Comparison of ENCODE assay signal across 17 cellular contexts in genomic region chr9:90009447-90009846, GRCh38.
DNase-seq lines count a peak whose midpoint lies in the region; ATAC-seq and TF ChIP-seq lines count a peak whose summit lies in the region.
"Had no signal": no experiment of that assay in that cellular context is flagged by ENCODE, and none has a peak within 500 bp of the region (broad histone marks: within the 10 kb centered on the region; RNA-seq: fewer than 3 reads in every experiment).

No MANE protein-coding gene starts in this region.

- H3K27ac Mint-ChIP-seq in CD8-positive, alpha-beta T cell = no peak overlapping the region

- peaks cover 6% of the 10 kb centered on the region for H3K9me3 Mint-ChIP-seq in CD8-positive, alpha-beta T cell
- H3K9me3 Mint-ChIP-seq: activated T-cell treated with anti-CD3 and anti-CD28 coated beads, Interleukin-2, amount 50 U/mL, for 4 hours had no signal

- H3K9ac ChIP-seq in BLaER1 treated with 17β-estradiol and CSF1 and Interleukin-3, amounts not matched to agents 10 nM and 100 nM = no peak overlapping the region

- no peak overlapping the region for H3K4me3 Mint-ChIP-seq in CD8-positive, alpha-beta T cell
- H3K4me3 Mint-ChIP-seq: activated T-cell treated with anti-CD3 and anti-CD28 coated beads, Interleukin-2, amount 50 U/mL, for 4 hours had no signal

- intact Hi-C loops in left lung (cut with DNase I) = no loop called here
- intact Hi-C loops in CD8-positive, alpha-beta T cell (cut with DNase I, micrococcal nuclease) = no loop called here

- no peaks in the 10 kb centered on the region for H3K36me3 ChIP-seq in BLaER1 treated with 17β-estradiol and CSF1 and Interleukin-3, amounts not matched to agents 10 nM and 100 nM
- H3K36me3 ChIP-seq in left lung = no peaks in the 10 kb centered on the region
- no peaks in the 10 kb centered on the region for H3K36me3 ChIP-seq in CD8-positive, alpha-beta T cell (ENCODE audit: insufficient read depth, low read length)

- H3K4me1 Mint-ChIP-seq in CD8-positive, alpha-beta T cell (ENCODE audit: low read depth) = no peaks in the 10 kb centered on the region

- H3K27me3 Mint-ChIP-seq in CD8-positive, alpha-beta T cell (ENCODE audit: low read depth) = peaks cover 4% of the 10 kb centered on the region

- peaks cover 0 to 10% (median 5%) of the 10 kb centered on the region in 11 experiments; a peak in 13 of 22 replicates for H3K9me3 ChIP-seq in BLaER1 treated with 17β-estradiol and CSF1 and Interleukin-3, amounts not matched to agents 10 nM and 100 nM (replicated peaks in 1 of 11)
- H3K9me3 ChIP-seq in left lung = no peaks in the 10 kb centered on the region
- H3K9me3 ChIP-seq in CD8-positive, alpha-beta T cell (ENCODE audit: low read length) = no peaks in the 10 kb centered on the region

- ATAC-seq in GM19043 (IDR thresholded peaks at IDR 0.05; ENCODE audit: low read depth, unreplicated experiment) = peak; percentile 63
- ATAC-seq in left lung = peak; percentile 37
- ATAC-seq in CD8-positive, alpha-beta T cell = no peak
- ATAC-seq: activated T-cell treated with anti-CD3 and anti-CD28 coated beads, Interleukin-2, amount 50 U/mL, for 4 hours had no signal

- H4K20me1 ChIP-seq in BLaER1 treated with 17β-estradiol and CSF1 and Interleukin-3, amounts not matched to agents 10 nM and 100 nM = no peaks in the 10 kb centered on the region; a peak in 1 of 22 replicates

- DNase-seq in NOMO-1 treated with DMSO at 0.1 percent for 48 hours (lab: John Stamatoyannopoulos, UW; ENCODE audit: unreplicated experiment) (peak; percentile 24), left lung (no peak), SW 1271 (lab: John Stamatoyannopoulos, UW) (no peak), activated T-cell treated with anti-CD3 and anti-CD28 coated beads for 4 hours (no peak), NCI-H2227 treated with DMSO at 0.1 percent for 48 hours (lab: John Stamatoyannopoulos, UW) (no peak)
- DNase-seq in CD8-positive, alpha-beta T cell = no peak
- DNase-seq: activated CD4-positive, alpha-beta T cell treated with anti-CD3 and anti-CD28 coated beads, Interleukin-2, amount 50 U/mL, for 1 hour; activated T-cell treated with anti-CD3 and anti-CD28 coated beads, Interleukin-2, amount 50 U/mL, for 4 hours; central memory CD4-positive, alpha-beta T cell; DMS79; foreskin fibroblast; mesendoderm; NCI-H2081 treated with DMSO at 0.1 percent for 48 hours; SIG-M5; stimulated activated naive CD4-positive, alpha-beta T cell had no signal

- CTCF ChIA-PET in CD8-positive, alpha-beta T cell (lab: Charles Lee) = no interaction called here

- POLR2A ChIA-PET in CD8-positive, alpha-beta T cell (lab: Charles Lee) = interaction anchor here (1.0 kb wide), 1 partner anchor 9 kb away, joined by 3 read pairs; no protein-coding TSS in a partner anchor

- no peak overlapping the region for H3K27ac ChIP-seq in BLaER1 treated with 17β-estradiol and CSF1 and Interleukin-3, amounts not matched to agents 10 nM and 100 nM
- H3K27ac ChIP-seq in left lung = no peak overlapping the region
- no peak overlapping the region for H3K27ac ChIP-seq in CD8-positive, alpha-beta T cell (ENCODE audit: low read depth, low read length)

- H3K36me3 Mint-ChIP-seq in CD8-positive, alpha-beta T cell = no peaks in the 10 kb centered on the region

- peak overlapping the region; percentile 50 to 89 (median 72) for H3K4me2 ChIP-seq in BLaER1 treated with 17β-estradiol and CSF1 and Interleukin-3, amounts not matched to agents 10 nM and 100 nM

- TF ChIP-seq CTCF in left lung (IDR thresholded peaks at IDR 0.05) = no peak
- TF ChIP-seq CTCF in CD8-positive, alpha-beta T cell (IDR thresholded peaks at IDR 0.05) = no peak

- H3K4me1 ChIP-seq in BLaER1 treated with 17β-estradiol and CSF1 and Interleukin-3, amounts not matched to agents 10 nM and 100 nM = peaks cover 13 to 47% (median 43%) of the 10 kb centered on the region in 10 experiments
- peaks cover 0 to 8% of the 10 kb centered on the region in 2 donors for H3K4me1 ChIP-seq in left lung
- H3K4me1 ChIP-seq in CD8-positive, alpha-beta T cell (ENCODE audit: insufficient read depth, low read length) = no peaks in the 10 kb centered on the region

- H3K4me3 ChIP-seq in BLaER1 treated with 17β-estradiol and CSF1 and Interleukin-3, amounts not matched to agents 10 nM and 100 nM = no peak overlapping the region
- H3K4me3 ChIP-seq in left lung = no peak overlapping the region
- no peak overlapping the region for H3K4me3 ChIP-seq in CD8-positive, alpha-beta T cell (ENCODE audit: low read depth, low read length)

- H3K27me3 ChIP-seq in BLaER1 treated with 17β-estradiol and CSF1 and Interleukin-3, amounts not matched to agents 10 nM and 100 nM = no peaks in the 10 kb centered on the region
- H3K27me3 ChIP-seq in left lung = no peaks in the 10 kb centered on the region
- H3K27me3 ChIP-seq in CD8-positive, alpha-beta T cell (ENCODE audit: insufficient read depth, low read length) = no peaks in the 10 kb centered on the region
